Comparison of ENCODE assay signal across 9 cellular contexts in the genomic region with DNA sequence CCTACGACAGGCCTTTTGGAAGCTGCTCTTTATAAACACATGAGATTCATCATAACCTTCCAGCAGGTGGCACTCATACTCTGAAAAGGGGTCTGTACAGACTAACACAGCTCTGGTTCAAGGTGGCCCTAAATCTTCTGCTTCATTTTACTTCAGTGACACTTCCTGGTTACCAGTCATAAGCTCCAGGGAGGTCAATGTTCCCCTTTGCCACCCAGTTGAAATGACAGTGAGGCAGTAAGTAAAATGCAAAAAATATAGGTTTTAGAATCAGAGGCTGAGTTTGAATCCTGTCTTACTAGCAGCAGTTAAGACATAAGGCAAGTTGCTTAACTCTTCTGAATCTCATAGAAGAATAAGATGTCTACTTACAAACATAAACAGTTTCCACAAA.
A peak's percentile ranks its signal among the peaks of the same experiment; 100 is the strongest.
DNase-seq lines count a peak whose midpoint lies in the region; ATAC-seq, FAIRE-seq and TF ChIP-seq lines count a peak whose summit lies in the region.
"Had no signal": no experiment of that assay in that cellular context is flagged by ENCODE, and none has a peak within 500 bp of the region (broad histone marks: within the 10 kb centered on the region; RNA-seq: fewer than 3 reads in every experiment).

No MANE protein-coding gene starts in this region.

- peak overlapping the region; percentile 39 for H3K27ac Mint-ChIP-seq in mesothelial cell of epicardium
- peak overlapping the region; percentile 15 for H3K27ac Mint-ChIP-seq in stimulated activated effector memory CD8-positive, alpha-beta T cell treated with anti-CD3 and anti-CD28 coated beads, Interleukin-12 subunit alpha, Interleukin-12 subunit beta, amount 100 ng/mL, for 72 hours
- H3K27ac Mint-ChIP-seq: activated naive CD4-positive, alpha-beta T cell treated with anti-CD3 and anti-CD28 coated beads, Interleukin-2, amount 50 U/mL, for 24 hours had no signal

- no peak overlapping the region for H3K4ac ChIP-seq in H1 (replicated peaks; ENCODE audit: insufficient read length, low read depth, low read length)

- TF ChIP-seq EP300 in H1 (IDR thresholded peaks at IDR 0.05; ENCODE audit: borderline replicate concordance in 1 of 2, low read depth in 2 of 2, low read length in 2 of 2): no peak

- no peaks in the 10 kb centered on the region for H3K79me1 ChIP-seq in H1 (ENCODE audit: low read depth, low read length)

- no peak overlapping the region for H3K56ac ChIP-seq in H1 (replicated peaks; ENCODE audit: insufficient read length, low read depth, low read length)

- no peak overlapping the region for H4K5ac ChIP-seq in H1 (ENCODE audit: insufficient read length, low read depth, low read length)

- no peak overlapping the region for H2AFZ ChIP-seq in H1 (ENCODE audit: low read length)

- H4K8ac ChIP-seq in H1 (ENCODE audit: extremely low read depth, insufficient read depth, low read length): no peak overlapping the region

- peaks cover 12% of the 10 kb centered on the region for H3K4me1 Mint-ChIP-seq in mesothelial cell of epicardium
- peaks cover 13% of the 10 kb centered on the region for H3K4me1 Mint-ChIP-seq in stimulated activated effector memory CD8-positive, alpha-beta T cell treated with anti-CD3 and anti-CD28 coated beads, Interleukin-12 subunit alpha, Interleukin-12 subunit beta, amount 100 ng/mL, for 72 hours

- ATAC-seq in GM19372 (IDR thresholded peaks at IDR 0.05; ENCODE audit: low read depth, unreplicated experiment) (peak; percentile 97), HG03439 (IDR thresholded peaks at IDR 0.05; ENCODE audit: unreplicated experiment) (peak; percentile 92)
- peak; percentile 100 for ATAC-seq in stimulated activated effector memory CD8-positive, alpha-beta T cell treated with anti-CD3 and anti-CD28 coated beads, Interleukin-12 subunit alpha, Interleukin-12 subunit beta, amount 100 ng/mL, for 72 hours

- H4K20me1 ChIP-seq in H1 (replicated peaks in 1 of 2; ENCODE audit: control insufficient read depth in 1 of 2, insufficient read depth in 2 of 2, low read length in 2 of 2): peaks cover 0 to 4% of the 10 kb centered on the region in 2 experiments

- no peak overlapping the region for H2BK15ac ChIP-seq in H1 (ENCODE audit: low read length)

- WGBS in H1 (ENCODE audit: extremely low coverage in 1 of 2, insufficient coverage in 1 of 2, insufficient read length in 1 of 2, insufficient replicate concordance in 2 of 2, low coverage in 1 of 2, low lambda C conversion rate in 2 of 2, missing lambda C conversion rate in 1 of 2), 2 experiments: 73% methylated on average over 1 of the region's 1 CpG; no CpG with 5 or more reads in 1 of the 2 experiments

- H3K9ac ChIP-seq in H1 (replicated peaks in 1 of 4; ENCODE audit: extremely low read depth in 1 of 4, low read depth in 3 of 4, low read length in 3 of 4): no peak overlapping the region

- no peak overlapping the region for H3K4me2 ChIP-seq in H1 (ENCODE audit: insufficient read depth in 1 of 2, low read depth in 2 of 2, low read length in 2 of 2)

- CTCF ChIA-PET in H1 (lab: Charles Lee; ENCODE audit: partially characterized antibody): interaction anchor here (0.7 to 2.5 kb wide), 26 partner anchors 9 to 316 kb away, joined by 3 to 10 read pairs (median 4); partner anchors contain the start of gene CDK19

- TF ChIP-seq CTCF in H1 (IDR thresholded peaks at IDR 0.05; ENCODE audit: control extremely low read depth in 1 of 3, insufficient read depth in 1 of 3, low read depth in 1 of 3, low read length in 3 of 3) (peak in 2 of 3 experiments; percentile 67 to 68; a peak in 3 of 4 replicates), mesothelial cell of epicardium (IDR thresholded peaks at IDR 0.05; ENCODE audit: unreplicated experiment) (peak; percentile 46)

- H2AK5ac ChIP-seq in H1 (ENCODE audit: low read depth, low read length): no peak overlapping the region

- H2BK12ac ChIP-seq in H1 (ENCODE audit: low read depth, low read length): no peak overlapping the region

- no peaks in the 10 kb centered on the region for H3K9me3 Mint-ChIP-seq in mesothelial cell of epicardium
- H3K9me3 Mint-ChIP-seq in stimulated activated effector memory CD8-positive, alpha-beta T cell treated with anti-CD3 and anti-CD28 coated beads, Interleukin-12 subunit alpha, Interleukin-12 subunit beta, amount 100 ng/mL, for 72 hours: no peaks in the 10 kb centered on the region
- H3K9me3 Mint-ChIP-seq: activated naive CD4-positive, alpha-beta T cell treated with anti-CD3 and anti-CD28 coated beads, Interleukin-2, amount 50 U/mL, for 24 hours had no signal

- no peaks in the 10 kb centered on the region for H3K79me2 ChIP-seq in H1 (ENCODE audit: control insufficient read depth in 1 of 2, insufficient read depth in 2 of 2, low read length in 2 of 2)

- H3K4me3 Mint-ChIP-seq in mesothelial cell of epicardium: no peak overlapping the region
- H3K4me3 Mint-ChIP-seq in stimulated activated effector memory CD8-positive, alpha-beta T cell treated with anti-CD3 and anti-CD28 coated beads, Interleukin-12 subunit alpha, Interleukin-12 subunit beta, amount 100 ng/mL, for 72 hours: no peak overlapping the region
- H3K4me3 Mint-ChIP-seq: activated naive CD4-positive, alpha-beta T cell treated with anti-CD3 and anti-CD28 coated beads, Interleukin-2, amount 50 U/mL, for 24 hours had no signal

- no peak overlapping the region for H2BK20ac ChIP-seq in H1 (ENCODE audit: low read length)

- no peak overlapping the region for H3K23ac ChIP-seq in H1 (ENCODE audit: insufficient read length)

- FAIRE-seq in H1 (lab: Jason Lieb, UNC): no peak

- no peak overlapping the region for H3K14ac ChIP-seq in H1 (ENCODE audit: insufficient read length)

- H3K23me2 ChIP-seq in H1 (ENCODE audit: low read depth, low read length): no peaks in the 10 kb centered on the region

- no peaks in the 10 kb centered on the region for H3K4me1 ChIP-seq in H1 (replicated peaks in 1 of 4; ENCODE audit: control insufficient read depth in 3 of 4, insufficient read depth in 4 of 4, low read length in 3 of 4)

- no peak overlapping the region for H3K4me3 ChIP-seq in H1 (ENCODE audit: extremely low read depth in 1 of 4, insufficient read depth in 2 of 4, low read depth in 3 of 4, low read length in 4 of 4)

- no peaks in the 10 kb centered on the region for H3K27me3 ChIP-seq in H1 (replicated peaks in 1 of 4; ENCODE audit: control insufficient read depth in 3 of 4, extremely low read depth in 1 of 4, insufficient read depth in 3 of 4, low read length in 3 of 4)

- no peaks in the 10 kb centered on the region for H3K27me3 Mint-ChIP-seq in mesothelial cell of epicardium (ENCODE audit: low read depth)
- H3K27me3 Mint-ChIP-seq: activated naive CD4-positive, alpha-beta T cell treated with anti-CD3 and anti-CD28 coated beads, Interleukin-2, amount 50 U/mL, for 24 hours had no signal

- no peak overlapping the region for H3K27ac ChIP-seq in H1 (ENCODE audit: low read depth, low read length)

- peak; percentile 90 for TF ChIP-seq RAD21 in H1 (IDR thresholded peaks at IDR 0.05 in 1 of 2, conservative IDR thresholded peaks at IDR 0.05 in 1 of 2; ENCODE audit: low read depth in 2 of 2, low read length in 2 of 2)

- no peak overlapping the region for H2BK120ac ChIP-seq in H1 (replicated peaks; ENCODE audit: low read depth, low read length)

- POLR2A ChIA-PET in H1 (lab: Charles Lee; ENCODE audit: partially characterized antibody): interaction anchor here (0.9 to 2.5 kb wide), 5 partner anchors 133 to 276 kb away, joined by 3 to 8 read pairs (median 3); partner anchors contain the start of genes AMD1, CDK19 and GTF3C6

- no peak overlapping the region for H2BK5ac ChIP-seq in H1 (ENCODE audit: low read depth, low read length)

- no peaks in the 10 kb centered on the region for H3K9me3 ChIP-seq in H1 (ENCODE audit: insufficient read depth in 2 of 2, low read depth in 1 of 2, low read length in 1 of 2)

- H3K18ac ChIP-seq in H1 (ENCODE audit: extremely low read depth, low read length): no peak overlapping the region

- no peak overlapping the region for H4K91ac ChIP-seq in H1 (replicated peaks; ENCODE audit: insufficient read length, low read length)

- H3K36me3 ChIP-seq in H1 (ENCODE audit: control insufficient read depth in 2 of 4, insufficient read depth in 4 of 4, low read length in 3 of 4): no peaks in the 10 kb centered on the region

- TF ChIP-seq POLR2A in H1 (IDR thresholded peaks at IDR 0.05; ENCODE audit: control extremely low read depth in 1 of 2, low read depth in 2 of 2, low read length in 2 of 2): no peak

- H3K36me3 Mint-ChIP-seq in mesothelial cell of epicardium: peaks cover 2% of the 10 kb centered on the region
- no peaks in the 10 kb centered on the region for H3K36me3 Mint-ChIP-seq in stimulated activated effector memory CD8-positive, alpha-beta T cell treated with anti-CD3 and anti-CD28 coated beads, Interleukin-12 subunit alpha, Interleukin-12 subunit beta, amount 100 ng/mL, for 72 hours
- H3K36me3 Mint-ChIP-seq: activated naive CD4-positive, alpha-beta T cell treated with anti-CD3 and anti-CD28 coated beads, Interleukin-2, amount 50 U/mL, for 24 hours had no signal

- DNase-seq in CMK (ENCODE audit: low read depth) (peak; percentile 47), NCI-H460 (ENCODE audit: extremely low read depth, low read depth) (peak; percentile 69), H1 (ENCODE audit: low read depth in 1 of 2, low spot score in 2 of 2) (no peak), mesothelial cell of epicardium (ENCODE audit: low spot score in 2 of 2, unreplicated experiment in 2 of 2) (no peak)
- DNase-seq in activated CD4-positive, alpha-beta T cell treated with anti-CD3 and anti-CD28 coated beads for 48 hours: peak; percentile 66
- DNase-seq in stimulated activated effector memory CD8-positive, alpha-beta T cell treated with anti-CD3 and anti-CD28 coated beads, Interleukin-12 subunit alpha, Interleukin-12 subunit beta, amount 100 ng/mL, for 72 hours (ENCODE audit: low spot score in 2 of 2): peak; percentile 49 to 74

TF ChIP-seq in H1, 55 proteins besides CTCF, POLR2A, EP300 and RAD21 (continues in another document):
- TF ChIP-seq CTBP2 (IDR thresholded peaks at IDR 0.05; ENCODE audit: borderline replicate concordance, insufficient read depth, insufficient read length, low read length) (no peak), POU5F1 (IDR thresholded peaks at IDR 0.05; ENCODE audit: low read depth, low read length) (no peak), USF2 (IDR thresholded peaks at IDR 0.05; ENCODE audit: low read length) (no peak)

Comparison
In these comparisons a context has a peak if more than half of its experiments do, and no peak if none do; other contexts are left out.
1. DNase-seq: peak in CMK (single experiment), NCI-H460 (single experiment), activated CD4-positive, alpha-beta T cell treated with anti-CD3 and anti-CD28 coated beads for 48 hours (single experiment) and stimulated activated effector memory CD8-positive, alpha-beta T cell treated with anti-CD3 and anti-CD28 coated beads, Interleukin-12 subunit alpha, Interleukin-12 subunit beta, amount 100 ng/mL, for 72 hours (2 of 2); none in H1 (0 of 2) and mesothelial cell of epicardium (0 of 2).
2. Peak in every context shown above with its lines, with median percentiles within 50 percentile points of each other: ATAC-seq.